ENCODE assay signal across 29 cellular contexts in genomic region chrX:109274806-109275205, GRCh38.
"Had no signal": no experiment of that assay in that cellular context is flagged by ENCODE, and none has a peak within 500 bp of the region (broad histone marks: within the 10 kb centered on the region; RNA-seq: fewer than 3 reads in every experiment).

No MANE protein-coding gene starts in this region.

- H3K4me3 ChIP-seq: ascending aorta, body of pancreas, breast epithelium, coronary artery, MG63, Peyer's patch had no signal

- H3K9me3 ChIP-seq: ascending aorta, body of pancreas, breast epithelium, MG63, Peyer's patch had no signal

- H3K27me3 ChIP-seq: ascending aorta, body of pancreas, MG63, Peyer's patch had no signal

- ATAC-seq: activated CD8-positive, alpha-beta T cell treated with anti-CD3 and anti-CD28 coated beads for 36 hours; body of pancreas; PC-3; Right ventricle myocardium inferior had no signal

- H3K27ac ChIP-seq: ascending aorta, body of pancreas, breast epithelium, coronary artery, Peyer's patch, RWPE1 had no signal

- DNase-seq: activated CD4-positive, alpha-beta T cell treated with anti-CD3 and anti-CD28 coated beads, Interleukin-2, amount 10 ng/mL, durations not matched to agents 24 days and 14 days; activated CD4-positive, alpha-beta T cell treated with anti-CD3 and anti-CD28 coated beads, Interleukin-2, amount 50 U/mL, for 4 hours; activated CD8-positive, alpha-beta T cell treated with anti-CD3 and anti-CD28 coated beads for 36 hours; activated gamma-delta T cell; activated naive CD4-positive, alpha-beta T cell treated with Interleukin-2 at 50 U/mL for 16 hours; activated naive CD8-positive, alpha-beta T cell treated with anti-CD3 and anti-CD28 coated beads, Interleukin-2, amount 10 ng/mL, durations not matched to agents 7 days and 5 days; activated T-cell treated with anti-CD3 and anti-CD28 coated beads, Interleukin-2, amount 50 U/mL, for 24 hours; amygdala; body of pancreas; Kasumi-1; MG63; NCI-H1092 treated with DMSO at 0.1 percent for 48 hours; NCI-H1417; NCI-H146; NCI-H187 treated with DMSO at 0.1 percent for 48 hours; NCI-H2081 treated with DMSO at 0.1 percent for 48 hours; NCI-H345; NCI-H524 treated with DMSO at 0.1 percent for 48 hours; NK-92 treated with Interleukin-12 subunit alpha and Interleukin-12 subunit beta, amount 100 ng/mL, for 24 hours; PC-3; Peyer's patch; SIG-M5; SW 1271; T1000 had no signal

- H3K4me1 ChIP-seq: ascending aorta, body of pancreas, breast epithelium, Peyer's patch had no signal

- H3K36me3 ChIP-seq: ascending aorta, breast epithelium, MG63, Peyer's patch had no signal
